In genomic region chr12:57738661-57739237, GRCh38 we compare ENCODE assay signal across 8 cellular contexts. TPM values are rescaled to one million over a fixed set of nuclear protein-coding genes. Genes with fewer than 3 reads are reported as not detected.
A peak's percentile ranks its signal among the peaks of the same experiment; 100 is the strongest.
DNase-seq lines count a peak whose midpoint lies in the region; ATAC-seq and TF ChIP-seq lines count a peak whose summit lies in the region.

AGAP2 (minus strand) TSS chr12:57738742; CDS start chr12:57738246, 496 bp downstream.

- H3K27me3 ChIP-seq in right cardiac atrium (ENCODE audit: control insufficient read depth, insufficient read depth) = no peaks in the 10 kb centered on the region

- 13% methylated on average over 36 of the region's 36 CpGs for WGBS in right cardiac atrium

- no TSS peak for BruUV-seq in Calu3 (replicated peaks; lab: Mats Ljungman, UMichigan)

- no peak within 1 kb of the TSS for H3K27ac ChIP-seq in right cardiac atrium (ENCODE audit: low read length)

- DNase-seq in T-helper 1 cell = no peak
- DNase-seq in T-helper 2 cell treated with Interferon-gamma antibody and Interleukin-4, amounts not matched to agents 5 μg/mL and 100 μg/mL, for 36 hours (ENCODE audit: low spot score) = no peak
- DNase-seq in right cardiac atrium = no peak
- DNase-seq in stimulated activated naive CD8-positive, alpha-beta T cell treated with anti-CD3 and anti-CD28 coated beads, Interleukin-15, amount 100 ng/mL, for 72 hours = no peak
- DNase-seq in dedifferentiated amniotic fluid mesenchymal stem cell (ENCODE audit: extremely low spot score) = no peak
- no peak for DNase-seq in Calu3

- H3K4me3 ChIP-seq in right cardiac atrium (ENCODE audit: low read length) = peak within 1 kb of the TSS; percentile 40

- ATAC-seq in right cardiac atrium = no peak
- no peak for ATAC-seq in stimulated activated naive CD8-positive, alpha-beta T cell treated with anti-CD3 and anti-CD28 coated beads, Interleukin-15, amount 100 ng/mL, for 72 hours
- ATAC-seq in GM19023 (IDR thresholded peaks at IDR 0.05; ENCODE audit: unreplicated experiment) = no peak

- H3K36me3 Mint-ChIP-seq in T-helper 2 cell treated with Interferon-gamma antibody and Interleukin-4, amounts not matched to agents 5 μg/mL and 100 μg/mL, for 36 hours (ENCODE audit: low read depth) = peaks cover 36% of the 10 kb centered on the region
- no peaks in the 10 kb centered on the region for H3K36me3 Mint-ChIP-seq in Calu3 (ENCODE audit: insufficient read depth, unreplicated experiment)

- H3K4me1 Mint-ChIP-seq in T-helper 2 cell treated with Interferon-gamma antibody and Interleukin-4, amounts not matched to agents 5 μg/mL and 100 μg/mL, for 36 hours (ENCODE audit: low read depth) = peaks cover 31% of the 10 kb centered on the region
- peaks cover 54% of the 10 kb centered on the region for H3K4me1 Mint-ChIP-seq in stimulated activated naive CD8-positive, alpha-beta T cell treated with anti-CD3 and anti-CD28 coated beads, Interleukin-15, amount 100 ng/mL, for 72 hours
- peaks cover 35% of the 10 kb centered on the region for H3K4me1 Mint-ChIP-seq in Calu3 (ENCODE audit: low read depth, unreplicated experiment)

- H3K27ac Mint-ChIP-seq in T-helper 2 cell treated with Interferon-gamma antibody and Interleukin-4, amounts not matched to agents 5 μg/mL and 100 μg/mL, for 36 hours = peak within 1 kb of the TSS; percentile 78
- peak within 1 kb of the TSS; percentile 76 to 83 for H3K27ac Mint-ChIP-seq in stimulated activated naive CD8-positive, alpha-beta T cell treated with anti-CD3 and anti-CD28 coated beads, Interleukin-15, amount 100 ng/mL, for 72 hours
- no peak within 1 kb of the TSS for H3K27ac Mint-ChIP-seq in Calu3 (ENCODE audit: unreplicated experiment)

- no peaks in the 10 kb centered on the region for H3K27me3 Mint-ChIP-seq in T-helper 2 cell treated with Interferon-gamma antibody and Interleukin-4, amounts not matched to agents 5 μg/mL and 100 μg/mL, for 36 hours (ENCODE audit: low read depth)
- H3K27me3 Mint-ChIP-seq in stimulated activated naive CD8-positive, alpha-beta T cell treated with anti-CD3 and anti-CD28 coated beads, Interleukin-15, amount 100 ng/mL, for 72 hours = no peaks in the 10 kb centered on the region
- peaks cover 80% of the 10 kb centered on the region for H3K27me3 Mint-ChIP-seq in Calu3 (ENCODE audit: unreplicated experiment)

- no peaks in the 10 kb centered on the region for H3K9me3 Mint-ChIP-seq in T-helper 2 cell treated with Interferon-gamma antibody and Interleukin-4, amounts not matched to agents 5 μg/mL and 100 μg/mL, for 36 hours
- H3K9me3 Mint-ChIP-seq in stimulated activated naive CD8-positive, alpha-beta T cell treated with anti-CD3 and anti-CD28 coated beads, Interleukin-15, amount 100 ng/mL, for 72 hours = no peaks in the 10 kb centered on the region
- no peaks in the 10 kb centered on the region for H3K9me3 Mint-ChIP-seq in Calu3 (ENCODE audit: low read depth, unreplicated experiment)

- intact Hi-C loops in T-helper 1 cell treated with Interleukin-12 subunit alpha and Interleukin-12 subunit beta and Interleukin-4 antibody, amounts not matched to agents 30 ng/mL and 1 ng/mL, for 36 hours (cut with micrococcal nuclease) = no loop called here
- intact Hi-C loops in right cardiac atrium (cut with DNase I) (no loop called here), Calu3 (cut with micrococcal nuclease; ENCODE audit: unreplicated experiment) (no loop called here)

- TF ChIP-seq CTCF in Calu3 (IDR thresholded peaks at IDR 0.05; ENCODE audit: unreplicated experiment) = no peak

- CTCF ChIA-PET in Calu3 (lab: Charles Lee) = interaction anchor here (0.6 kb wide), 1 partner anchor 58 kb away, joined by 3 read pairs; no protein-coding TSS in a partner anchor

- peaks cover 11% of the 10 kb centered on the region for H3K4me1 ChIP-seq in right cardiac atrium (ENCODE audit: control insufficient read depth, insufficient read depth, low read length)

- peak within 1 kb of the TSS; percentile 81 for H3K4me3 Mint-ChIP-seq in T-helper 2 cell treated with Interferon-gamma antibody and Interleukin-4, amounts not matched to agents 5 μg/mL and 100 μg/mL, for 36 hours
- H3K4me3 Mint-ChIP-seq in stimulated activated naive CD8-positive, alpha-beta T cell treated with anti-CD3 and anti-CD28 coated beads, Interleukin-15, amount 100 ng/mL, for 72 hours = peak within 1 kb of the TSS; percentile 45 to 67
- no peak within 1 kb of the TSS for H3K4me3 Mint-ChIP-seq in Calu3 (ENCODE audit: low read depth, unreplicated experiment)

- H3K9me3 ChIP-seq in right cardiac atrium (ENCODE audit: control insufficient read depth, low read length) = no peaks in the 10 kb centered on the region

RNA-seq across cellular contexts. Expression of gene AGAP2, which starts in this region (rescaled TPM):
- total RNA-seq in T-helper 1 cell treated with Interleukin-12 subunit alpha and Interleukin-12 subunit beta and Interleukin-4 antibody, amounts not matched to agents 30 ng/mL and 1 ng/mL, for 36 hours = 70.2 and 74.9 TPM in 2 replicates
- under 1 TPM; 0.53 to 0.91 (median 0.72) TPM for total RNA-seq in right cardiac atrium
- 1.7 TPM for polyA plus RNA-seq in right cardiac atrium
- 0.57 and 0.59 TPM in 2 replicates for total RNA-seq in Calu3 (2022)

Comparison
In these comparisons a context has a peak if more than half of its experiments do, and no peak if none do; other contexts are left out.
1. RNA of gene AGAP2 (total RNA-seq): 70.2 to 74.9 TPM in T-helper 1 cell treated with Interleukin-12 subunit alpha and Interleukin-12 subunit beta and Interleukin-4 antibody, amounts not matched to agents 30 ng/mL and 1 ng/mL, for 36 hours; 0.53 to 0.91 TPM in right cardiac atrium and 0.57 to 0.59 TPM in Calu3; every median in the first group is over 10 times any median in the second.